In the genomic region with DNA sequence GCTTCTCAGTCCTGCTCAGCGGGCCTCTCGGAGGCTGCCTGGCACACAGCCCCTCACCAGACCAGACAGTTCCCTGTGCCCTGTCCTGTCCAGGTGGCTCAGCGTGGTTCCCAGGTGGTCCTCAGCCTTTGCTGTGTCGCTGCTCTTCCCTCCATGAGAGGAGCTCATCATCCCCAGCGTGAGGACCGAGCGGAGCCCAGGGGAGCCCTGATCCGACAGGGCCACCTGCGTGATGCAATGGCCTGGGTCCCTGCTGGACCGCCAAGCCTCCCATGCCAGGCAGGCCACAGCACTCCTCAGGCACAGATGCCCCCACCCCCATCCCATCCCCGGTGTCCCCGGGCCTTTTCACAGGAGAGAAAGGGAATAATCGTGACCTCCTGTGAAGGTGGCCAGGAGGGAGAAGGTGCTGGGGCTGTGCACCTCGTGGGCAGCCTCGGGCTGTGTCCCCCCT, we compare ENCODE assay signal across 11 cellular contexts.
"Had no signal": no experiment of that assay in that cellular context is flagged by ENCODE, and none has a peak within 500 bp of the region (broad histone marks: within the 10 kb centered on the region; RNA-seq: fewer than 3 reads in every experiment).

No MANE protein-coding gene starts in this region.

- H3K9me3 ChIP-seq: gastroesophageal sphincter, heart right ventricle, left lung had no signal

- H3K4me3 ChIP-seq: gastroesophageal sphincter, heart right ventricle, left lung, smooth muscle cell had no signal

- H3K36me3 ChIP-seq: left lung had no signal

- DNase-seq: activated naive CD4-positive, alpha-beta T cell treated with Interleukin-2 at 50 U/mL for 16 hours; activated T-cell treated with anti-CD3 and anti-CD28 coated beads for 4 hours; anterior cingulate cortex; nephron progenitor cell; stimulated activated naive CD8-positive, alpha-beta T cell treated with anti-CD3 and anti-CD28 coated beads, Interleukin-15, Interleukin-2, amounts not matched to agents 100 U/mL and 50 U/mL, for 24 hours; trophoblast cell had no signal

- ATAC-seq: activated CD4-positive, CD25-positive, alpha-beta regulatory T cell treated with anti-CD3 and anti-CD28 coated beads, Interleukin-2, amount 50 U/mL, for 24 hours; gastroesophageal sphincter; heart right ventricle; left lung; stimulated activated naive CD8-positive, alpha-beta T cell treated with anti-CD3 and anti-CD28 coated beads, Interleukin-15, Interleukin-2, amounts not matched to agents 100 U/mL and 50 U/mL, for 24 hours had no signal

- H3K27ac ChIP-seq: left lung had no signal
